ENCODE assay signal across 8 cellular contexts in genomic region chr22:46574993-46575914, GRCh38. TPM values are rescaled to one million over a fixed set of nuclear protein-coding genes. Genes with fewer than 3 reads are reported as not detected.
DNase-seq lines count a peak whose midpoint lies in the region; ATAC-seq and TF ChIP-seq lines count a peak whose summit lies in the region.

No MANE protein-coding gene starts in this region.

- H3K4me3 ChIP-seq in right atrium auricular region: peak overlapping the region; percentile 52
- H3K4me3 ChIP-seq in spleen: peak overlapping the region in 2 of 8 donors; percentile 55 to 85

- TF ChIP-seq POLR2A in spleen (IDR thresholded peaks at IDR 0.05): no peak

- DNase-seq in T-helper 1 cell: no peak
- DNase-seq in activated B cell treated with CpG ODN at 0.5 μM for 24 hours: no peak
- no peak for DNase-seq in right atrium auricular region (ENCODE audit: low spot score)
- peak; percentile 80 for DNase-seq in spleen
- no peak for DNase-seq in GM03348 (ENCODE audit: low spot score)
- DNase-seq in midbrain (lab: John Stamatoyannopoulos, UW): no peak

- no peaks in the 10 kb centered on the region for H3K9me3 ChIP-seq in right atrium auricular region
- H3K9me3 ChIP-seq in spleen: peaks cover 0 to 24% (median 20%) of the 10 kb centered on the region in 8 donors

- peak overlapping the region; percentile 87 for H3K4me3 Mint-ChIP-seq in T-helper 1 cell treated with Interleukin-12 subunit alpha and Interleukin-12 subunit beta and Interleukin-4 antibody, amounts not matched to agents 30 μg/mL and 1 μg/mL, for 36 hours
- H3K4me3 Mint-ChIP-seq in activated B cell treated with CpG ODN at 0.5 μM for 24 hours: peak overlapping the region; percentile 83

- H3K36me3 Mint-ChIP-seq in T-helper 1 cell treated with Interleukin-12 subunit alpha and Interleukin-12 subunit beta and Interleukin-4 antibody, amounts not matched to agents 30 μg/mL and 1 μg/mL, for 36 hours (ENCODE audit: low read depth): peaks cover 4% of the 10 kb centered on the region
- H3K36me3 Mint-ChIP-seq in activated B cell treated with CpG ODN at 0.5 μM for 24 hours (ENCODE audit: low read depth): peaks cover 1% of the 10 kb centered on the region

- peak overlapping the region; percentile 86 for H3K27ac Mint-ChIP-seq in T-helper 1 cell treated with Interleukin-12 subunit alpha and Interleukin-12 subunit beta and Interleukin-4 antibody, amounts not matched to agents 30 μg/mL and 1 μg/mL, for 36 hours
- H3K27ac Mint-ChIP-seq in activated B cell treated with CpG ODN at 0.5 μM for 24 hours: peak overlapping the region; percentile 62

- no peaks in the 10 kb centered on the region for H3K27me3 Mint-ChIP-seq in T-helper 1 cell treated with Interleukin-12 subunit alpha and Interleukin-12 subunit beta and Interleukin-4 antibody, amounts not matched to agents 30 μg/mL and 1 μg/mL, for 36 hours (ENCODE audit: low read depth)
- H3K27me3 Mint-ChIP-seq in activated B cell treated with CpG ODN at 0.5 μM for 24 hours: no peaks in the 10 kb centered on the region

- CTCF ChIA-PET in activated B cell treated with CpG ODN at 0.5 μM for 24 hours (lab: Charles Lee): interaction anchor here (0.7 kb wide), 1 partner anchor 11 kb away, joined by 4 read pairs; no protein-coding TSS in a partner anchor

- TF ChIP-seq CTCF in activated B cell treated with CpG ODN at 0.5 μM for 24 hours (IDR thresholded peaks at IDR 0.05) (no peak), right atrium auricular region (IDR thresholded peaks at IDR 0.05) (no peak), spleen (IDR thresholded peaks at IDR 0.05 in 8 of 11, conservative IDR thresholded peaks at IDR 0.05 in 3 of 11) (no peak)

- peak overlapping the region; percentile 86 to 91 for H3K27ac ChIP-seq in right atrium auricular region
- peak overlapping the region in 5 of 8 donors; percentile 26 to 85 (median 53) for H3K27ac ChIP-seq in spleen

- ATAC-seq in activated B cell treated with CpG ODN at 0.5 μM for 24 hours (ENCODE audit: low read depth) (no peak), GM18861 (IDR thresholded peaks at IDR 0.05; ENCODE audit: unreplicated experiment) (no peak)

- POLR2A ChIA-PET in activated B cell treated with CpG ODN at 0.5 μM for 24 hours (lab: Charles Lee): interaction anchor here (1.6 to 5.3 kb wide), 2 partner anchors 13 to 25 kb away, joined by 3 to 44 read pairs; no protein-coding TSS in a partner anchor

- H3K27me3 ChIP-seq in right atrium auricular region: no peaks in the 10 kb centered on the region
- H3K27me3 ChIP-seq in spleen (replicated peaks in 1 of 7): no peaks in the 10 kb centered on the region

- intact Hi-C loops in activated B cell treated with CpG ODN at 0.5 μM for 24 hours (cut with micrococcal nuclease): loop anchor here (5.0 kb wide), 1 partner anchor 37 kb away; no protein-coding TSS in a partner anchor
- intact Hi-C loops in spleen (cut with DNase I; ENCODE audit: low total_unique reads): no loop called here

- peaks cover 16% of the 10 kb centered on the region for H3K9me3 Mint-ChIP-seq in T-helper 1 cell treated with Interleukin-12 subunit alpha and Interleukin-12 subunit beta and Interleukin-4 antibody, amounts not matched to agents 30 μg/mL and 1 μg/mL, for 36 hours
- H3K9me3 Mint-ChIP-seq in activated B cell treated with CpG ODN at 0.5 μM for 24 hours: peaks cover 7% of the 10 kb centered on the region

- WGBS in spleen, 5 donors: 63 to 81% (median 70%) methylated on average over 17 to 19 of the region's 19 CpGs

- H3K4me1 Mint-ChIP-seq in T-helper 1 cell treated with Interleukin-12 subunit alpha and Interleukin-12 subunit beta and Interleukin-4 antibody, amounts not matched to agents 30 μg/mL and 1 μg/mL, for 36 hours (ENCODE audit: low read depth): peaks cover 36% of the 10 kb centered on the region
- peaks cover 42% of the 10 kb centered on the region for H3K4me1 Mint-ChIP-seq in activated B cell treated with CpG ODN at 0.5 μM for 24 hours

- H3K4me1 ChIP-seq in right atrium auricular region (peaks cover 0 to 65% of the 10 kb centered on the region in 2 donors), spleen (peaks cover 21 to 60% (median 42%) of the 10 kb centered on the region in 6 donors)

- H3K36me3 ChIP-seq in right atrium auricular region: no peaks in the 10 kb centered on the region
- no peaks in the 10 kb centered on the region for H3K36me3 ChIP-seq in spleen

RNA-seq across cellular contexts. Expression of gene CELSR1, which starts 37.8 kb away (rescaled TPM):
- total RNA-seq in activated B cell treated with CpG ODN at 0.5 μM for 24 hours (9.0 and 12.3 TPM in 2 replicates), right atrium auricular region (1 to 10 TPM; 7.1 to 9.6 TPM), spleen (10 to 100 TPM in 2 of 7 donors, 1 to 10 TPM in 5; 4.3 to 12.7 (median 8.0) TPM)
- 10 to 100 TPM in 2 of 3 donors, 1 to 10 TPM in 1; 8.2 to 13.1 (median 11.4) TPM for polyA plus RNA-seq in spleen

RNA-seq across cellular contexts. Expression of gene GRAMD4, which starts 44.9 kb away (rescaled TPM):
- 39.3 and 45.6 TPM in 2 replicates for total RNA-seq in activated B cell treated with CpG ODN at 0.5 μM for 24 hours
- total RNA-seq in right atrium auricular region: 10 to 100 TPM; 29.1 to 31.6 TPM
- total RNA-seq in spleen: 10 to 100 TPM; 20.8 to 46.1 (median 33.1) TPM
- 10 to 100 TPM; 16.0 to 26.3 (median 21.5) TPM for polyA plus RNA-seq in spleen
